Comparison of ENCODE assay signal across 10 cellular contexts in genomic region chr20:48329676-48330644, GRCh38.
DNase-seq lines count a peak whose midpoint lies in the region; ATAC-seq and TF ChIP-seq lines count a peak whose summit lies in the region.
"Had no signal": no experiment of that assay in that cellular context is flagged by ENCODE, and none has a peak within 500 bp of the region (broad histone marks: within the 10 kb centered on the region; RNA-seq: fewer than 3 reads in every experiment).

No MANE protein-coding gene starts in this region.

- no peaks in the 10 kb centered on the region for H3K36me3 Mint-ChIP-seq in CD8-positive, alpha-beta memory T cell

- POLR2A ChIA-PET in A673 (lab: Charles Lee; ENCODE audit: low non-redundant PET): no interaction called here
- POLR2A ChIA-PET in CD8-positive, alpha-beta memory T cell (lab: Charles Lee): no interaction called here

- H3K4me1 ChIP-seq in A673 (ENCODE audit: insufficient read depth, low read length, poor library complexity, severe bottlenecking) (no peaks in the 10 kb centered on the region), OCI-LY3 (ENCODE audit: low read length) (peaks cover 17% of the 10 kb centered on the region), testis (peaks cover 11% of the 10 kb centered on the region)
- no peaks in the 10 kb centered on the region for H3K4me1 ChIP-seq in CD8-positive, alpha-beta memory T cell (ENCODE audit: insufficient read depth, low read length)

- DNase-seq in A673 (ENCODE audit: low spot score) (peak; percentile 31), fibroblast of the aortic adventitia (ENCODE audit: low read depth) (peak; percentile 36), testis (no peak)
- DNase-seq in CD8-positive, alpha-beta memory T cell: no peak
- DNase-seq in activated CD4-positive, CD25-positive, alpha-beta regulatory T cell treated with anti-CD3 and anti-CD28 coated beads, Interleukin-2, amount 50 U/mL, for 72 hours: no peak
- DNase-seq: activated CD4-positive, alpha-beta memory T cell treated with anti-CD3 and anti-CD28 coated beads, Interleukin-2, amount 10 ng/mL, durations not matched to agents 7 days and 5 days; NCI-H1105 had no signal

- H3K4me1 Mint-ChIP-seq in CD8-positive, alpha-beta memory T cell: no peaks in the 10 kb centered on the region
- H3K4me1 Mint-ChIP-seq: activated CD4-positive, alpha-beta memory T cell treated with anti-CD3 and anti-CD28 coated beads, Interleukin-2, amount 10 ng/mL, durations not matched to agents 7 days and 5 days had no signal

- no peak overlapping the region for H3K4me3 Mint-ChIP-seq in CD8-positive, alpha-beta memory T cell
- H3K4me3 Mint-ChIP-seq: activated CD4-positive, alpha-beta memory T cell treated with anti-CD3 and anti-CD28 coated beads, Interleukin-2, amount 10 ng/mL, durations not matched to agents 7 days and 5 days had no signal

- CTCF ChIA-PET in A673 (lab: Charles Lee): no interaction called here
- CTCF ChIA-PET in CD8-positive, alpha-beta memory T cell (lab: Charles Lee): no interaction called here

- H3K27me3 Mint-ChIP-seq in CD8-positive, alpha-beta memory T cell: peaks cover 12 to 58% of the 10 kb centered on the region in 2 donors

- peak; percentile 50 for TF ChIP-seq CTCF in A673 (conservative IDR thresholded peaks at IDR 0.05; ENCODE audit: low read depth, low read length)
- peak; percentile 41; the same call in 1 of the 2 replicates for TF ChIP-seq CTCF in GM12875 (IDR thresholded peaks at IDR 0.05; ENCODE audit: borderline replicate concordance, insufficient read depth, low read depth, low read length)
- peak; percentile 77 for TF ChIP-seq CTCF in OCI-LY3 (IDR thresholded peaks at IDR 0.05; ENCODE audit: low read depth, low read length)
- TF ChIP-seq CTCF in fibroblast of the aortic adventitia (IDR thresholded peaks at IDR 0.05; ENCODE audit: insufficient read depth, low read length): no peak
- no peak for TF ChIP-seq CTCF in testis (IDR thresholded peaks at IDR 0.05)

- H4K20me1 ChIP-seq in OCI-LY3 (ENCODE audit: insufficient read depth, low read length): no peaks in the 10 kb centered on the region

- no peaks in the 10 kb centered on the region for H3K36me3 ChIP-seq in A673 (ENCODE audit: insufficient read depth, low read length, poor library complexity, severe bottlenecking)
- no peaks in the 10 kb centered on the region for H3K36me3 ChIP-seq in OCI-LY3 (replicated peaks; ENCODE audit: low read depth, low read length)
- H3K36me3 ChIP-seq in CD8-positive, alpha-beta memory T cell (ENCODE audit: insufficient read depth, low read length): no peaks in the 10 kb centered on the region
- no peaks in the 10 kb centered on the region for H3K36me3 ChIP-seq in testis (ENCODE audit: low read depth, missing control alignments)

- no peaks in the 10 kb centered on the region for H3K9me3 ChIP-seq in A673 (ENCODE audit: low read depth, low read length, poor library complexity, severe bottlenecking)
- H3K9me3 ChIP-seq in OCI-LY3 (ENCODE audit: insufficient read depth, low read length): no peaks in the 10 kb centered on the region
- H3K9me3 ChIP-seq in CD8-positive, alpha-beta memory T cell (ENCODE audit: low read length): no peaks in the 10 kb centered on the region
- no peaks in the 10 kb centered on the region for H3K9me3 ChIP-seq in testis

- TF ChIP-seq POLR2A in testis (IDR thresholded peaks at IDR 0.05): no peak

- no peaks in the 10 kb centered on the region for H3K9me3 Mint-ChIP-seq in CD8-positive, alpha-beta memory T cell
- H3K9me3 Mint-ChIP-seq: activated CD4-positive, alpha-beta memory T cell treated with anti-CD3 and anti-CD28 coated beads, Interleukin-2, amount 10 ng/mL, durations not matched to agents 7 days and 5 days had no signal

- BruUV-seq in A673 (replicated peaks; lab: Mats Ljungman, UMichigan): no TSS peak

- intact Hi-C loops in A673 (cut with micrococcal nuclease; ENCODE audit: unreplicated experiment): no loop called here
- intact Hi-C loops in testis (cut with DNase I; ENCODE audit: low total_unique reads): no loop called here

- no peak overlapping the region for H3K27ac Mint-ChIP-seq in CD8-positive, alpha-beta memory T cell
- H3K27ac Mint-ChIP-seq: activated CD4-positive, alpha-beta memory T cell treated with anti-CD3 and anti-CD28 coated beads, Interleukin-2, amount 10 ng/mL, durations not matched to agents 7 days and 5 days had no signal

- no peak for ATAC-seq in HG02970 (IDR thresholded peaks at IDR 0.05; ENCODE audit: low FRiP score, unreplicated experiment)

- H3K27ac ChIP-seq in A673 (ENCODE audit: low read depth, low read length, poor library complexity, severe bottlenecking) (no peak overlapping the region), OCI-LY3 (ENCODE audit: low read length) (no peak overlapping the region), testis (no peak overlapping the region)
- no peak overlapping the region for H3K27ac ChIP-seq in CD8-positive, alpha-beta memory T cell (ENCODE audit: low read depth, low read length)

- WGBS in testis, 2 donors: 79 to 81% methylated on average over 7 to 8 of the region's 8 CpGs

- H3K4me3 ChIP-seq in A673 (ENCODE audit: low read depth, low read length, poor library complexity, severe bottlenecking) (no peak overlapping the region), GM12875 (ENCODE audit: low read depth, low read length) (no peak overlapping the region), OCI-LY3 (ENCODE audit: low read length) (no peak overlapping the region), fibroblast of the aortic adventitia (ENCODE audit: low read depth, low read length) (no peak overlapping the region), testis (no peak overlapping the region)
- H3K4me3 ChIP-seq in CD8-positive, alpha-beta memory T cell (ENCODE audit: low read length): no peak overlapping the region

- no peak overlapping the region for H3K9ac ChIP-seq in OCI-LY3 (ENCODE audit: low read length)

- H2AFZ ChIP-seq in OCI-LY3 (ENCODE audit: low read depth, low read length): 0 out of 2 replicates have a peak overlapping the region, but pooled peaks have one; percentile 22

- H3K27me3 ChIP-seq in A673 (replicated peaks; ENCODE audit: insufficient read depth, low read depth, low read length, poor library complexity) (peaks cover 4% of the 10 kb centered on the region), OCI-LY3 (ENCODE audit: low read depth, low read length) (no peaks in the 10 kb centered on the region), testis (no peaks in the 10 kb centered on the region)
- no peaks in the 10 kb centered on the region for H3K27me3 ChIP-seq in CD8-positive, alpha-beta memory T cell (ENCODE audit: insufficient read depth, low read length, poor library complexity, severe bottlenecking)

- H3K4me2 ChIP-seq in OCI-LY3 (ENCODE audit: low read length): no peak overlapping the region

- no peaks in the 10 kb centered on the region for H3K79me2 ChIP-seq in OCI-LY3 (ENCODE audit: low read length)

Comparison
In these comparisons a context has a peak if more than half of its experiments do, and no peak if none do; other contexts are left out.
1. DNase-seq: peak in A673 (single experiment) and fibroblast of the aortic adventitia (single experiment); none in CD8-positive, alpha-beta memory T cell (0 of 5), activated CD4-positive, CD25-positive, alpha-beta regulatory T cell treated with anti-CD3 and anti-CD28 coated beads, Interleukin-2, amount 50 U/mL, for 72 hours (single experiment) and testis (single experiment).
2. CTCF ChIP-seq: peak in A673 (single experiment), GM12875 (single experiment) and OCI-LY3 (single experiment); none in fibroblast of the aortic adventitia (single experiment) and testis (0 of 3).